In genomic region chr16:56889206-56889605, GRCh38 we compare ENCODE assay signal across 1 cellular context.
TF ChIP-seq lines count a peak whose summit lies in the region.

No MANE protein-coding gene starts in this region.

TF ChIP-seq in GM23338, 12 proteins besides CTCF, POLR2A, EP300 and RAD21 (continued from another document):
- TF ChIP-seq ZNF462 (CRISPR knock-in tag; IDR thresholded peaks at IDR 0.05) (no peak), REST (IDR thresholded peaks at IDR 0.05; ENCODE audit: unreplicated experiment) (no peak), JUNB (IDR thresholded peaks at IDR 0.05; ENCODE audit: unreplicated experiment) (no peak), ZNF331 (CRISPR knock-in tag; IDR thresholded peaks at IDR 0.05; ENCODE audit: low read depth) (no peak), STAT1 (IDR thresholded peaks at IDR 0.05; ENCODE audit: unreplicated experiment) (no peak), ZNF114 (CRISPR knock-in tag; IDR thresholded peaks at IDR 0.05) (no peak), NANOG (IDR thresholded peaks at IDR 0.05; ENCODE audit: borderline replicate concordance) (no peak), ETS1 (IDR thresholded peaks at IDR 0.05) (no peak), CREB1 (CRISPR knock-in tag; IDR thresholded peaks at IDR 0.05; ENCODE audit: low read depth) (no peak)
